17 cellular contexts compared by ENCODE assay signal in the genomic region with DNA sequence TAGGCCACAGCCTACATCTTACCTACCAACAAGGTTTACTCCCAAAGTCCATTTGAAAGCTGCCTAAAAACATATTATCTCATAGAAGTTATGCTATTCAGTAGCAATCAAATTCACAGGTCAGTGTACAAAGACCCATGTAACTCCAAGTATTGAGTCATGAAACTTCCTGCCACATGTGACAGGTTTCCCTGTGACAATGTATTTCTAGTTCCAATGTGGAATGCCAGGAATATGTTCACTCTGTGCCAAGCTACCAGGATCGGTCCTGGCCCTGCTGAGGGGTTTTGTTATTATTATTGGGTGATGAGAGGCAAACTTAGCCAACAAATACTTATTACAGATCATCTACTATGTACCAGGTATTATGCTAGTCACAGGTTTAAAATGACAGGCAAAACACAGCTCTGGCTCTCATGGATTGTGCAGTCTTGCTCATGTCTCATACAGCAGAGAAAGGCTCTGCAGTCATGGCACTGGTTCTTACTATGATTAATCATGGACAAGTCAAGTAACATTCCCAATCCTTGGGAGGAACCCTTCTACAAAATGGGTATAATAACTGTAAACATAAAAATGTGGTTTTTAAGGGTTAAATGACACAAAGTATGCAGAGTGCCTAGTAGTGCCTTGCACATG. TPM values are rescaled to one million over a fixed set of nuclear protein-coding genes. Genes with fewer than 3 reads are reported as not detected.
DNase-seq lines count a peak whose midpoint lies in the region; ATAC-seq and TF ChIP-seq lines count a peak whose summit lies in the region.
"Had no signal": no experiment of that assay in that cellular context is flagged by ENCODE, and none has a peak within 500 bp of the region (broad histone marks: within the 10 kb centered on the region; RNA-seq: fewer than 3 reads in every experiment).

No MANE protein-coding gene starts in this region.

- peak overlapping the region; percentile 23 for H3K27ac Mint-ChIP-seq in activated naive CD4-positive, alpha-beta T cell treated with anti-CD3 and anti-CD28 coated beads, Interleukin-2, amount 50 U/mL, for 24 hours
- H3K27ac Mint-ChIP-seq in activated naive CD4-positive, alpha-beta T cell treated with anti-CD3 and anti-CD28 coated beads, Interleukin-2, amount 50 U/mL, for 72 hours = no peak overlapping the region
- H3K27ac Mint-ChIP-seq: activated T-cell treated with anti-CD3 and anti-CD28 coated beads, Interleukin-2, amount 50 U/mL, for 72 hours; stimulated activated effector memory CD8-positive, alpha-beta T cell treated with anti-CD3 and anti-CD28 coated beads, Interleukin-12 subunit alpha, Interleukin-12 subunit beta, amount 100 ng/mL, for 72 hours had no signal

- peaks cover 5% of the 10 kb centered on the region for H3K9me3 Mint-ChIP-seq in activated naive CD4-positive, alpha-beta T cell treated with anti-CD3 and anti-CD28 coated beads, Interleukin-2, amount 50 U/mL, for 24 hours
- H3K9me3 Mint-ChIP-seq in activated naive CD4-positive, alpha-beta T cell treated with anti-CD3 and anti-CD28 coated beads, Interleukin-2, amount 50 U/mL, for 72 hours = peaks cover 4 to 5% of the 10 kb centered on the region in 2 donors

- no peak overlapping the region for H3K4me2 ChIP-seq in SK-N-SH
- H3K4me2 ChIP-seq: KMS-11 had no signal

- no peaks in the 10 kb centered on the region for H3K9me3 ChIP-seq in RWPE2 (ENCODE audit: severe bottlenecking)
- no peaks in the 10 kb centered on the region for H3K9me3 ChIP-seq in spleen
- H3K9me3 ChIP-seq in SK-N-SH = no peaks in the 10 kb centered on the region
- H3K9me3 ChIP-seq: uterus had no signal

- TF ChIP-seq POLR2A in spleen (IDR thresholded peaks at IDR 0.05) = no peak

- H3K27me3 ChIP-seq in RWPE2 (ENCODE audit: insufficient read depth, poor library complexity, severe bottlenecking) (no peaks in the 10 kb centered on the region), spleen (replicated peaks in 1 of 7) (no peaks in the 10 kb centered on the region), SK-N-SH (ENCODE audit: insufficient read depth) (no peaks in the 10 kb centered on the region)
- H3K27me3 ChIP-seq: uterus had no signal

- no peak overlapping the region for H3K9ac ChIP-seq in SK-N-SH
- H3K9ac ChIP-seq: KMS-11 had no signal

- no peak for ATAC-seq in activated naive CD4-positive, alpha-beta T cell treated with anti-CD3 and anti-CD28 coated beads, Interleukin-2, amount 50 U/mL, for 72 hours
- ATAC-seq in RWPE2 (ENCODE audit: low read depth) (no peak), left ventricle myocardium superior (peak; percentile 60), GM21619 (IDR thresholded peaks at IDR 0.05; ENCODE audit: unreplicated experiment) (no peak)
- ATAC-seq: stimulated activated effector memory CD8-positive, alpha-beta T cell treated with anti-CD3 and anti-CD28 coated beads, Interleukin-12 subunit alpha, Interleukin-12 subunit beta, amount 100 ng/mL, for 72 hours had no signal

- H3K36me3 ChIP-seq in RWPE2 (ENCODE audit: low read depth) = peaks cover 30% of the 10 kb centered on the region
- H3K36me3 ChIP-seq in spleen = peaks cover 0 to 33% (median 4%) of the 10 kb centered on the region in 6 donors
- H3K36me3 ChIP-seq in SK-N-SH (replicated peaks in 1 of 2; ENCODE audit: control insufficient read depth in 1 of 2, insufficient read depth in 2 of 2, low read length in 1 of 2) = peaks cover 18 to 29% of the 10 kb centered on the region in 2 experiments
- H3K36me3 ChIP-seq: uterus had no signal

- no peaks in the 10 kb centered on the region for H3K27me3 Mint-ChIP-seq in activated naive CD4-positive, alpha-beta T cell treated with anti-CD3 and anti-CD28 coated beads, Interleukin-2, amount 50 U/mL, for 24 hours

- no peak for DNase-seq in activated naive CD4-positive, alpha-beta T cell treated with anti-CD3 and anti-CD28 coated beads, Interleukin-2, amount 50 U/mL, for 72 hours (ENCODE audit: low spot score in 2 of 2)
- DNase-seq in RWPE2 (ENCODE audit: low spot score) = no peak
- no peak for DNase-seq in left ventricle myocardium superior
- DNase-seq in spleen = no peak
- no peak for DNase-seq in SK-N-SH
- no peak for DNase-seq in NCI-H345 (lab: John Stamatoyannopoulos, UW)
- DNase-seq: activated CD4-positive, CD25-positive, alpha-beta regulatory T cell treated with anti-CD3 and anti-CD28 coated beads, Interleukin-2, amount 50 U/mL, for 72 hours; activated T-cell treated with anti-CD3 and anti-CD28 coated beads, Interleukin-2, amount 50 U/mL, for 72 hours; DMS79; erythroblast; NCI-H2029 treated with DMSO at 0.1 percent for 48 hours; NK-92 treated with Interleukin-12 subunit alpha and Interleukin-12 subunit beta, amount 100 ng/mL, for 24 hours; uterus had no signal

- no peak overlapping the region for H2AFZ ChIP-seq in SK-N-SH (ENCODE audit: low read depth)

- H3K9me2 ChIP-seq in SK-N-SH = no peaks in the 10 kb centered on the region

- TF ChIP-seq EP300 in SK-N-SH (IDR thresholded peaks at IDR 0.05; ENCODE audit: borderline replicate concordance in 1 of 2, low read depth in 1 of 2, low read length in 1 of 2) = no peak

- H3K4me3 Mint-ChIP-seq in activated naive CD4-positive, alpha-beta T cell treated with anti-CD3 and anti-CD28 coated beads, Interleukin-2, amount 50 U/mL, for 24 hours = no peak overlapping the region
- H3K4me3 Mint-ChIP-seq: activated T-cell treated with anti-CD3 and anti-CD28 coated beads, Interleukin-2, amount 50 U/mL, for 72 hours; stimulated activated effector memory CD8-positive, alpha-beta T cell treated with anti-CD3 and anti-CD28 coated beads, Interleukin-12 subunit alpha, Interleukin-12 subunit beta, amount 100 ng/mL, for 72 hours had no signal

- intact Hi-C loops in left ventricle myocardium superior (cut with micrococcal nuclease) = no loop called here
- intact Hi-C loops in spleen (cut with DNase I; ENCODE audit: low total_unique reads) = no loop called here

- H3K4me1 ChIP-seq in RWPE2 (ENCODE audit: insufficient read depth, poor library complexity, severe bottlenecking) (peaks cover 30% of the 10 kb centered on the region), spleen (peaks cover 0 to 60% (median 28%) of the 10 kb centered on the region in 6 donors), SK-N-SH (ENCODE audit: control insufficient read depth in 1 of 2, insufficient read depth in 2 of 2, low read depth in 1 of 2, low read length in 1 of 2) (peaks cover 0 to 8% of the 10 kb centered on the region in 2 experiments; a peak in 2 of 4 replicates)
- H3K4me1 ChIP-seq: uterus had no signal

- POLR2A ChIA-PET in SK-N-SH (lab: Yijun Ruan, JAX) = no interaction called here

- peaks cover 6% of the 10 kb centered on the region for H3F3A ChIP-seq in SK-N-SH (replicated peaks; ENCODE audit: insufficient read depth)

- no peaks in the 10 kb centered on the region for H3K79me2 ChIP-seq in SK-N-SH (ENCODE audit: insufficient read depth)

- no peaks in the 10 kb centered on the region for H4K20me1 ChIP-seq in SK-N-SH (ENCODE audit: insufficient read depth)

- no peak for TF ChIP-seq CTCF in RWPE2 (IDR thresholded peaks at IDR 0.05; ENCODE audit: poor library complexity, severe bottlenecking)
- no peak for TF ChIP-seq CTCF in spleen (IDR thresholded peaks at IDR 0.05 in 8 of 11, conservative IDR thresholded peaks at IDR 0.05 in 3 of 11)
- no peak for TF ChIP-seq CTCF in SK-N-SH (IDR thresholded peaks at IDR 0.05)

- H3K36me3 Mint-ChIP-seq in activated naive CD4-positive, alpha-beta T cell treated with anti-CD3 and anti-CD28 coated beads, Interleukin-2, amount 50 U/mL, for 24 hours = peaks cover 24% of the 10 kb centered on the region
- peaks cover 25 to 42% of the 10 kb centered on the region in 2 donors for H3K36me3 Mint-ChIP-seq in activated naive CD4-positive, alpha-beta T cell treated with anti-CD3 and anti-CD28 coated beads, Interleukin-2, amount 50 U/mL, for 72 hours

- CTCF ChIA-PET in SK-N-SH (lab: Yijun Ruan, JAX) = interaction anchor here (0.8 to 2.2 kb wide), 2 partner anchors 9 to 285 kb away, joined by 3 to 7 read pairs; no protein-coding TSS in a partner anchor

- H3K4me3 ChIP-seq in RWPE2 (ENCODE audit: severe bottlenecking) (no peak overlapping the region), spleen (no peak overlapping the region), SK-N-SH (ENCODE audit: low read depth in 2 of 2, low read length in 1 of 2) (no peak overlapping the region)
- H3K4me3 ChIP-seq: uterus had no signal

- H3K4me1 Mint-ChIP-seq in activated naive CD4-positive, alpha-beta T cell treated with anti-CD3 and anti-CD28 coated beads, Interleukin-2, amount 50 U/mL, for 24 hours = peaks cover 71% of the 10 kb centered on the region

- H3K27ac ChIP-seq in RWPE2 (ENCODE audit: poor library complexity, severe bottlenecking) (peak overlapping the region; percentile 48), spleen (peak overlapping the region in 7 of 8 donors; percentile 24 to 87 (median 78)), SK-N-SH (ENCODE audit: low read depth in 2 of 2, low read length in 1 of 2) (no peak overlapping the region)
- H3K27ac ChIP-seq: KMS-11 had no signal

- 82 to 100% (median 85%) methylated on average over 1 of the region's 1 CpG for WGBS in spleen, 5 donors
- WGBS in SK-N-SH (ENCODE audit: low lambda C conversion rate) = no CpG with 5 or more reads among the region's 1 CpG

- no peak for TF ChIP-seq RAD21 in SK-N-SH (IDR thresholded peaks at IDR 0.05; ENCODE audit: low read length)

TF ChIP-seq in SK-N-SH, 30 proteins besides CTCF, POLR2A, EP300 and RAD21:
- no peak for TF ChIP-seq YY1 (IDR thresholded peaks at IDR 0.05; ENCODE audit: low read depth)
- no peak for TF ChIP-seq FOXM1 (IDR thresholded peaks at IDR 0.05; ENCODE audit: low read depth)
- TF ChIP-seq CHD2 (IDR thresholded peaks at IDR 0.05; ENCODE audit: low read length, partially characterized antibody) = no peak
- no peak for TF ChIP-seq NFIC (IDR thresholded peaks at IDR 0.05; ENCODE audit: borderline replicate concordance)
- TF ChIP-seq, protein P1, sequence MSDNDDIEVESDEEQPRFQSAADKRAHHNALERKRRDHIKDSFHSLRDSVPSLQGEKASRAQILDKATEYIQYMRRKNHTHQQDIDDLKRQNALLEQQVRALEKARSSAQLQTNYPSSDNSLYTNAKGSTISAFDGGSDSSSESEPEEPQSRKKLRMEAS (IDR thresholded peaks at IDR 0.05; ENCODE audit: low read depth) = no peak
- no peak for TF ChIP-seq POLR2AphosphoS5 (IDR thresholded peaks at IDR 0.05; ENCODE audit: low read depth, low read length)
- no peak for TF ChIP-seq RCOR1 (IDR thresholded peaks at IDR 0.05; ENCODE audit: low read length)

RNA-seq across cellular contexts. Expression of a gene that starts 22.5 kb away (rescaled TPM):
- 10 to 100 TPM; 23.2 to 44.0 TPM for total RNA-seq in activated naive CD4-positive, alpha-beta T cell treated with anti-CD3 and anti-CD28 coated beads, Interleukin-2, amount 50 U/mL, for 72 hours
- total RNA-seq in left ventricle myocardium superior (36.9 TPM), spleen (10 to 100 TPM; 19.3 to 31.7 (median 24.5) TPM)
- polyA plus RNA-seq in spleen (10 to 100 TPM; 45.9 to 60.0 (median 49.8) TPM), SK-N-SH (2012; rRNA removed) (36.6 and 50.2 TPM in 2 replicates)
- 59.0 and 66.6 TPM in 2 replicates for polyA plus RNA-seq in SK-N-SH (2012; cell fraction: cytosol; rRNA removed)
- polyA plus RNA-seq in SK-N-SH (2012; cell fraction: nucleus; rRNA removed) = 19.0 and 31.1 TPM in 2 replicates

Comparison
In these comparisons a context has a peak if more than half of its experiments do, and no peak if none do; other contexts are left out.
1. H3K27ac ChIP-seq: peak in RWPE2 (single experiment) and spleen (7 of 8); none in SK-N-SH (0 of 2).